Comparison of ENCODE assay signal across 19 cellular contexts in the genomic region with DNA sequence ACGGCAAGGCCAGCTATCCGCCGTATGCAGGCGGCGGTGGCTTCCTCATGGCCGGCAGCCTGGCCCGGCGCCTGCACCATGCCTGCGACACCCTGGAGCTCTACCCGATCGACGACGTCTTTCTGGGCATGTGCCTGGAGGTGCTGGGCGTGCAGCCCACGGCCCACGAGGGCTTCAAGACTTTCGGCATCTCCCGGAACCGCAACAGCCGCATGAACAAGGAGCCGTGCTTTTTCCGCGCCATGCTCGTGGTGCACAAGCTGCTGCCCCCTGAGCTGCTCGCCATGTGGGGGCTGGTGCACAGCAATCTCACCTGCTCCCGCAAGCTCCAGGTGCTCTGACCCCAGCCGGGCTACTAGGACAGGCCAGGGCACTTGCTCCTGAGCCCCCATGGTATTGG. TPM values are rescaled to one million over a fixed set of nuclear protein-coding genes. Genes with fewer than 3 reads are reported as not detected.
"Had no signal": no experiment of that assay in that cellular context is flagged by ENCODE, and none has a peak within 500 bp of the region (broad histone marks: within the 10 kb centered on the region; RNA-seq: fewer than 3 reads in every experiment).

No MANE protein-coding gene starts in this region.

- H3K9me3 Mint-ChIP-seq: activated CD4-positive, alpha-beta memory T cell treated with anti-CD3 and anti-CD28 coated beads, Interleukin-2, amount 10 ng/mL, durations not matched to agents 7 days and 5 days; endodermal cell; naive thymus-derived CD4-positive, alpha-beta T cell had no signal

- H3K36me3 ChIP-seq: prostate gland, right atrium auricular region had no signal

- H3K27ac ChIP-seq: epithelial cell of prostate, upper lobe of right lung had no signal

- H3K27ac Mint-ChIP-seq: activated CD4-positive, alpha-beta memory T cell treated with anti-CD3 and anti-CD28 coated beads, Interleukin-2, amount 10 ng/mL, durations not matched to agents 7 days and 5 days; activated CD8-positive, alpha-beta memory T cell treated with anti-CD3 and anti-CD28 coated beads, Interleukin-2, amount 10 ng/mL, durations not matched to agents 7 days and 5 days; activated naive CD8-positive, alpha-beta T cell; endodermal cell; naive thymus-derived CD4-positive, alpha-beta T cell had no signal

- DNase-seq: activated CD4-positive, alpha-beta memory T cell treated with anti-CD3 and anti-CD28 coated beads, Interleukin-2, amount 10 ng/mL, durations not matched to agents 7 days and 5 days; activated CD4-positive, alpha-beta T cell treated with anti-CD3 and anti-CD28 coated beads for 4 hours; activated CD8-positive, alpha-beta memory T cell treated with anti-CD3 and anti-CD28 coated beads, Interleukin-2, amount 10 ng/mL, durations not matched to agents 7 days and 5 days; amniotic stem cell; dorsolateral prefrontal cortex; endodermal cell; foreskin fibroblast; left cardiac atrium; mesenchymal stem cell; naive thymus-derived CD4-positive, alpha-beta T cell; stimulated activated CD4-positive, alpha-beta T cell treated with anti-CD3 and anti-CD28 coated beads, Interleukin-15, amount 100 ng/mL, for 24 hours; stimulated activated CD4-positive, alpha-beta T cell treated with anti-CD3 and anti-CD28 coated beads, Interleukin-2, amount 100 ng/mL, for 48 hours; stomach; upper lobe of right lung had no signal

- H3K9me3 ChIP-seq: prostate gland, right atrium auricular region, stomach, upper lobe of right lung had no signal

- ATAC-seq: activated CD8-positive, alpha-beta memory T cell treated with anti-CD3 and anti-CD28 coated beads, Interleukin-2, amount 10 ng/mL, durations not matched to agents 7 days and 5 days; naive thymus-derived CD4-positive, alpha-beta T cell; upper lobe of right lung had no signal

- H3K4me3 ChIP-seq: dorsolateral prefrontal cortex, prostate gland, right atrium auricular region, upper lobe of right lung had no signal

- H3K4me3 Mint-ChIP-seq: activated CD4-positive, alpha-beta memory T cell treated with anti-CD3 and anti-CD28 coated beads, Interleukin-2, amount 10 ng/mL, durations not matched to agents 7 days and 5 days; activated CD8-positive, alpha-beta memory T cell treated with anti-CD3 and anti-CD28 coated beads, Interleukin-2, amount 10 ng/mL, durations not matched to agents 7 days and 5 days; activated naive CD8-positive, alpha-beta T cell; endodermal cell; naive thymus-derived CD4-positive, alpha-beta T cell had no signal

- H3K36me3 Mint-ChIP-seq: activated naive CD8-positive, alpha-beta T cell; naive thymus-derived CD4-positive, alpha-beta T cell had no signal

RNA-seq across cellular contexts. Expression of gene B3GNT7, which starts 3.1 kb away (rescaled TPM):
- total RNA-seq: T-helper 2 cell treated with Interferon-gamma antibody and Interleukin-4, amounts not matched to agents 100 ng/mL and 5 ng/mL, for 36 hours had no signal
- polyA plus RNA-seq: naive thymus-derived CD4-positive, alpha-beta T cell had no signal
